7 cellular contexts compared by ENCODE assay signal in genomic region chr1:16895241-16895601, GRCh38. TPM values are rescaled to one million over a fixed set of nuclear protein-coding genes. Genes with fewer than 3 reads are reported as not detected.
A peak's percentile ranks its signal among the peaks of the same experiment; 100 is the strongest.
DNase-seq lines count a peak whose midpoint lies in the region; TF ChIP-seq lines count a peak whose summit lies in the region.
"Not testable (repeated sequence)": the region's sequence is repeated elsewhere in the genome, so short reads cannot be mapped to it uniquely, and the experiment has no call there.

No MANE protein-coding gene starts in this region.

- peak overlapping the region; percentile 25 for H3K4me2 ChIP-seq in fibroblast of lung (ENCODE audit: extremely low read depth, insufficient read depth, low read length)
- H3K4me2 ChIP-seq in mesendoderm (ENCODE audit: low read length) = not testable (repeated sequence)

- H3K27me3 ChIP-seq in GM06990 (replicated peaks; ENCODE audit: control insufficient read depth, insufficient read depth, low read length); fibroblast of lung (ENCODE audit: control insufficient read depth, insufficient read depth, low read length); mesendoderm (ENCODE audit: insufficient read depth, low read length, poor library complexity): not testable (repeated sequence)

- not testable (repeated sequence) for DNase-seq in GM06990 (ENCODE audit: extremely low read depth, insufficient read length); activated CD4-positive, alpha-beta T cell treated with anti-CD3 and anti-CD28 coated beads, Interleukin-2, amount 10 ng/mL, durations not matched to agents 24 days and 14 days; fibroblast of lung (ENCODE audit: low read depth in 2 of 2); mesendoderm; skeletal muscle cell (ENCODE audit: low read depth)
- DNase-seq in NCI-H2107 treated with DMSO at 0.1 percent for 48 hours (lab: John Stamatoyannopoulos, UW; ENCODE audit: unreplicated experiment) = peak; percentile 75

- H4K5ac ChIP-seq in mesendoderm (ENCODE audit: low read length) = not testable (repeated sequence)

- intact Hi-C loops in activated CD4-positive, alpha-beta T cell treated with anti-CD3 and anti-CD28 coated beads, Interleukin-2, amount 10 ng/mL, durations not matched to agents 24 days and 14 days (cut with micrococcal nuclease) = loop anchor here (1.0 kb wide), 1 partner anchor 10 kb away; no protein-coding TSS in a partner anchor

- H3K9me3 ChIP-seq in fibroblast of lung (ENCODE audit: control insufficient read depth, insufficient read depth, low read depth, low read length) = not testable (repeated sequence)

- H3K79me2 ChIP-seq in fibroblast of lung (ENCODE audit: control insufficient read depth, insufficient read depth, low read length); mesendoderm (ENCODE audit: control insufficient read depth, insufficient read depth, low read length): not testable (repeated sequence)

- no CpG with 5 or more reads among the region's 6 CpGs for WGBS in mesendoderm (ENCODE audit: extremely low coverage, insufficient coverage, low lambda C conversion rate)

- not testable (repeated sequence) for H3K4me1 ChIP-seq in fibroblast of lung (ENCODE audit: control insufficient read depth, extremely low read depth, insufficient read depth, low read length); mesendoderm (ENCODE audit: control insufficient read depth, low read depth, low read length)

- not testable (repeated sequence) for H2AFZ ChIP-seq in fibroblast of lung (ENCODE audit: low read length)

- H3K4me1 Mint-ChIP-seq in activated CD4-positive, alpha-beta T cell treated with anti-CD3 and anti-CD28 coated beads, Interleukin-2, amount 10 ng/mL, durations not matched to agents 24 days and 14 days = peaks cover 26% of the 10 kb centered on the region
- H3K4me1 Mint-ChIP-seq in brain = peaks cover 60% of the 10 kb centered on the region

- peak overlapping the region; percentile 89 for H3K4me3 Mint-ChIP-seq in activated CD4-positive, alpha-beta T cell treated with anti-CD3 and anti-CD28 coated beads, Interleukin-2, amount 10 ng/mL, durations not matched to agents 24 days and 14 days
- peak overlapping the region; percentile 84 to 95 (median 86) for H3K4me3 Mint-ChIP-seq in brain

- H3K56ac ChIP-seq in mesendoderm (ENCODE audit: low read length) = peak overlapping the region; percentile 49

- H3K27ac Mint-ChIP-seq in activated CD4-positive, alpha-beta T cell treated with anti-CD3 and anti-CD28 coated beads, Interleukin-2, amount 10 ng/mL, durations not matched to agents 24 days and 14 days = peak overlapping the region; percentile 100
- peak overlapping the region; percentile 100 for H3K27ac Mint-ChIP-seq in brain

- H3K23ac ChIP-seq in mesendoderm (ENCODE audit: low read length) = not testable (repeated sequence)

- H2BK5ac ChIP-seq in mesendoderm (ENCODE audit: low read length) = not testable (repeated sequence)

- not testable (repeated sequence) for H3K36me3 Mint-ChIP-seq in activated CD4-positive, alpha-beta T cell treated with anti-CD3 and anti-CD28 coated beads, Interleukin-2, amount 10 ng/mL, durations not matched to agents 24 days and 14 days (ENCODE audit: low read depth); brain

- not testable (repeated sequence) for H2BK15ac ChIP-seq in mesendoderm (replicated peaks; ENCODE audit: low read depth)

- H3K9ac ChIP-seq in fibroblast of lung (ENCODE audit: insufficient read depth, low read length) = peak overlapping the region; percentile 30
- H3K9ac ChIP-seq in mesendoderm (ENCODE audit: low read length) = peak overlapping the region; percentile 47

- H3K27me3 Mint-ChIP-seq in activated CD4-positive, alpha-beta T cell treated with anti-CD3 and anti-CD28 coated beads, Interleukin-2, amount 10 ng/mL, durations not matched to agents 24 days and 14 days = peaks cover 23% of the 10 kb centered on the region
- not testable (repeated sequence) for H3K27me3 Mint-ChIP-seq in brain

- not testable (repeated sequence) for H3K36me3 ChIP-seq in GM06990 (ENCODE audit: control insufficient read depth, insufficient read depth, low read length); fibroblast of lung (ENCODE audit: control insufficient read depth, insufficient read depth, low read length); mesendoderm (ENCODE audit: control insufficient read depth, insufficient read depth, low read length)

- H3K79me1 ChIP-seq in mesendoderm (ENCODE audit: low read length) = not testable (repeated sequence)

- not testable (repeated sequence) for H3K4ac ChIP-seq in mesendoderm (ENCODE audit: low read depth, low read length)

- H4K8ac ChIP-seq in mesendoderm (ENCODE audit: low read depth, low read length) = not testable (repeated sequence)

- not testable (repeated sequence) for H2BK120ac ChIP-seq in mesendoderm (ENCODE audit: low read depth, low read length)

- H3K4me3 ChIP-seq in GM06990 (replicated peaks; ENCODE audit: low read depth, low read length) (peak overlapping the region; percentile 12), fibroblast of lung (replicated peaks in 1 of 4; ENCODE audit: control extremely low read depth in 1 of 4, insufficient read depth in 1 of 4, low read depth in 3 of 4, low read length in 4 of 4) (peak overlapping the region in 3 of 4 experiments; percentile 21 to 58 (median 48)), skeletal muscle cell (ENCODE audit: low read depth, low read length) (peak overlapping the region; percentile 41)
- H3K4me3 ChIP-seq in mesendoderm (ENCODE audit: low read length) = not testable (repeated sequence)

- not testable (repeated sequence) for H4K20me1 ChIP-seq in fibroblast of lung (ENCODE audit: control insufficient read depth, extremely low read depth, insufficient read depth, low read length)

- not testable (repeated sequence) for H3K18ac ChIP-seq in mesendoderm (ENCODE audit: low read length)

- not testable (repeated sequence) for TF ChIP-seq CTCF in GM06990 (IDR thresholded peaks at IDR 0.05; ENCODE audit: insufficient read depth, low read length, poor library complexity, severe bottlenecking); brain (conservative IDR thresholded peaks at IDR 0.05); fibroblast of lung (conservative IDR thresholded peaks at IDR 0.05 in 1 of 2, IDR thresholded peaks at IDR 0.05 in 1 of 2; ENCODE audit: low read depth in 1 of 2, low read length in 2 of 2)

- peak overlapping the region; percentile 27 for H3K27ac ChIP-seq in fibroblast of lung (ENCODE audit: insufficient read depth, low read length)
- H3K27ac ChIP-seq in mesendoderm (ENCODE audit: low read depth, low read length) = not testable (repeated sequence)

- not testable (repeated sequence) for H3K9me3 Mint-ChIP-seq in activated CD4-positive, alpha-beta T cell treated with anti-CD3 and anti-CD28 coated beads, Interleukin-2, amount 10 ng/mL, durations not matched to agents 24 days and 14 days; brain

- H2AK5ac ChIP-seq in mesendoderm (ENCODE audit: low read length) = not testable (repeated sequence)

RNA-seq across cellular contexts. Expression of gene RNU1-2, which starts 0.6 kb away (rescaled TPM):
- total RNA-seq in activated CD4-positive, alpha-beta T cell treated with anti-CD3 and anti-CD28 coated beads, Interleukin-2, amount 10 ng/mL, durations not matched to agents 24 days and 14 days = 1,962 and 2,189 TPM in 2 replicates
- polyA plus RNA-seq in brain (ENCODE audit: insufficient read depth, low read depth, low replicate concordance) (not detected), fibroblast of lung (not detected in 2 replicates)
- under 0.01 and 3,997 TPM in 2 replicates for total RNA-seq in fibroblast of lung
- 44.1 and 65.6 TPM in 2 replicates for polyA plus RNA-seq in fibroblast of lung (2012)
- polyA minus RNA-seq in fibroblast of lung (ENCODE audit: low replicate concordance) = under 0.01 TPM in 2 replicates
- not detected for polyA plus RNA-seq in mesendoderm (2013, experiment 1 of 2)
- polyA plus RNA-seq in mesendoderm (2013, experiment 2 of 2) = not detected

RNA-seq across cellular contexts. Expression of gene CROCC, which starts 26.5 kb away (rescaled TPM):
- total RNA-seq in activated CD4-positive, alpha-beta T cell treated with anti-CD3 and anti-CD28 coated beads, Interleukin-2, amount 10 ng/mL, durations not matched to agents 24 days and 14 days = 23.4 and 27.0 TPM in 2 replicates
- 29.1 TPM for polyA plus RNA-seq in brain (ENCODE audit: insufficient read depth, low read depth, low replicate concordance)
- 20.3 and 22.3 TPM in 2 replicates for total RNA-seq in fibroblast of lung
- 3.6 and 3.8 TPM in 2 replicates for polyA plus RNA-seq in fibroblast of lung
- 5.5 and 6.7 TPM in 2 replicates for polyA plus RNA-seq in fibroblast of lung (2012)
- 4.7 and 5.8 TPM in 2 replicates for polyA minus RNA-seq in fibroblast of lung (ENCODE audit: low replicate concordance)
- 10.7 TPM for polyA plus RNA-seq in mesendoderm (2013, experiment 1 of 2)
- polyA plus RNA-seq in mesendoderm (2013, experiment 2 of 2) = 10.0 TPM
